15 cellular contexts compared by ENCODE assay signal in genomic region chr6:72328775-72329174, GRCh38.
DNase-seq lines count a peak whose midpoint lies in the region; ATAC-seq and TF ChIP-seq lines count a peak whose summit lies in the region.
"Had no signal": no experiment of that assay in that cellular context is flagged by ENCODE, and none has a peak within 500 bp of the region (broad histone marks: within the 10 kb centered on the region; RNA-seq: fewer than 3 reads in every experiment).

No MANE protein-coding gene starts in this region.

- no peaks in the 10 kb centered on the region for H3F3A ChIP-seq in GM23338 (replicated peaks; ENCODE audit: low read depth)

- DNase-seq in ELR (ENCODE audit: low read depth) (peak; percentile 10), LHCN-M2 (ENCODE audit: low read depth) (peak; percentile 58), choroid plexus epithelial cell (ENCODE audit: low read depth) (peak; percentile 5), iris pigment epithelial cell (ENCODE audit: low read depth) (peak; percentile 3), GM23338 (ENCODE audit: low spot score) (no peak), NAMALWA (ENCODE audit: low spot score) (no peak)
- DNase-seq: DMS 273 treated with DMSO at 0.1 percent for 48 hours, H9, NCI-H146, NCI-H2081, NCI-H510A, NCI-H774 had no signal

- no peak overlapping the region for H3K27ac ChIP-seq in GM23338 (ENCODE audit: low read depth)
- H3K27ac ChIP-seq: A549 had no signal

- ATAC-seq in GM23338, result no peak
- ATAC-seq in GM18517 (IDR thresholded peaks at IDR 0.05; ENCODE audit: unreplicated experiment), result no peak
- ATAC-seq: A549 had no signal

- no peaks in the 10 kb centered on the region for H4K20me1 ChIP-seq in GM23338 (replicated peaks; ENCODE audit: insufficient read depth)

- H3K4me1 Mint-ChIP-seq in GM23338, result peaks cover 4% of the 10 kb centered on the region; the same call in 2 of the 3 replicates
- H3K4me1 Mint-ChIP-seq: CD14-positive monocyte had no signal

- no peaks in the 10 kb centered on the region for H3K36me3 Mint-ChIP-seq in GM23338 (ENCODE audit: low read depth)
- H3K36me3 Mint-ChIP-seq: CD14-positive monocyte had no signal

- no peaks in the 10 kb centered on the region for H3K36me3 ChIP-seq in GM23338 (ENCODE audit: insufficient read depth)

- no peaks in the 10 kb centered on the region for H3K27me3 Mint-ChIP-seq in GM23338 (ENCODE audit: insufficient read depth, low read depth, poor library complexity)

- no peaks in the 10 kb centered on the region for H3K79me2 ChIP-seq in GM23338 (replicated peaks; ENCODE audit: insufficient read depth)

- H3K4me3 Mint-ChIP-seq in GM23338, result no peak overlapping the region
- H3K4me3 Mint-ChIP-seq: CD14-positive monocyte, H9 had no signal

- H3K27me3 ChIP-seq in GM23338 (ENCODE audit: insufficient read depth), result no peaks in the 10 kb centered on the region

- no peaks in the 10 kb centered on the region for H3K9me3 Mint-ChIP-seq in GM23338
- H3K9me3 Mint-ChIP-seq: CD14-positive monocyte, H9 had no signal

- no peak overlapping the region for H3K27ac Mint-ChIP-seq in GM23338
- H3K27ac Mint-ChIP-seq: CD14-positive monocyte, H9 had no signal

- TF ChIP-seq CTCF in choroid plexus epithelial cell (conservative IDR thresholded peaks at IDR 0.05; ENCODE audit: low read depth, low read length) (no peak), GM23338 (conservative IDR thresholded peaks at IDR 0.05; ENCODE audit: low read depth in 2 of 2) (no peak)

- H2AFZ ChIP-seq in GM23338, result no peak overlapping the region

- no peaks in the 10 kb centered on the region for H3K9me2 ChIP-seq in GM23338 (ENCODE audit: insufficient read depth)

- H3K4me2 ChIP-seq in GM23338, result no peak overlapping the region
- H3K4me2 ChIP-seq: A549 had no signal

- H3K4me3 ChIP-seq in choroid plexus epithelial cell (ENCODE audit: low read depth, low read length) (no peak overlapping the region), GM23338 (no peak overlapping the region)
- H3K4me3 ChIP-seq: A549 had no signal

- H3K4me1 ChIP-seq in GM23338 (ENCODE audit: insufficient read depth), result no peaks in the 10 kb centered on the region
- H3K4me1 ChIP-seq: A549 had no signal

TF ChIP-seq in GM23338, 12 proteins besides CTCF, POLR2A, EP300 and RAD21:
- TF ChIP-seq REST (IDR thresholded peaks at IDR 0.05; ENCODE audit: unreplicated experiment), result no peak

Comparison
In these comparisons a context has a peak if more than half of its experiments do, and no peak if none do; other contexts are left out.
1. DNase-seq: peak in ELR (single experiment), LHCN-M2 (single experiment), choroid plexus epithelial cell (single experiment) and iris pigment epithelial cell (single experiment); none in GM23338 (single experiment) and NAMALWA (single experiment).